In genomic region chr10:75403144-75404022, GRCh38 we compare ENCODE assay signal across 8 cellular contexts. TPM values are rescaled to one million over a fixed set of nuclear protein-coding genes. Genes with fewer than 3 reads are reported as not detected.
A peak's percentile ranks its signal among the peaks of the same experiment; 100 is the strongest.
DNase-seq lines count a peak whose midpoint lies in the region; ATAC-seq and TF ChIP-seq lines count a peak whose summit lies in the region.

No MANE protein-coding gene starts in this region.

- CTCF ChIA-PET in SK-N-SH (lab: Yijun Ruan, JAX) = interaction anchor here (1.4 to 1.9 kb wide), 4 partner anchors 29 to 900 kb away, joined by 3 to 6 read pairs (median 3); partner anchors contain the start of gene LRMDA

- peak; percentile 22 for TF ChIP-seq POLR2A in GM19193 (IDR thresholded peaks at IDR 0.05; ENCODE audit: extremely low read depth, insufficient read depth, insufficient read length)

- H3K27me3 Mint-ChIP-seq in natural killer cell (ENCODE audit: low read depth in 2 of 2) = peaks cover 42 to 55% of the 10 kb centered on the region in 2 donors

- H3K27ac Mint-ChIP-seq in natural killer cell = no peak overlapping the region

- H3K27me3 ChIP-seq in SK-N-SH (ENCODE audit: insufficient read depth) = no peaks in the 10 kb centered on the region
- no peaks in the 10 kb centered on the region for H3K27me3 ChIP-seq in esophagus (ENCODE audit: control insufficient read depth in 1 of 2, insufficient read depth in 2 of 2, low read length in 2 of 2)

- no peak for ATAC-seq in natural killer cell
- no peak for ATAC-seq in HG03439 (IDR thresholded peaks at IDR 0.05; ENCODE audit: unreplicated experiment)

- peaks cover 12% of the 10 kb centered on the region for H3F3A ChIP-seq in SK-N-SH (replicated peaks; ENCODE audit: insufficient read depth)

- H3K4me1 Mint-ChIP-seq in natural killer cell = peaks cover 12 to 43% of the 10 kb centered on the region in 2 donors

- H3K36me3 Mint-ChIP-seq in natural killer cell = no peaks in the 10 kb centered on the region

- H3K4me1 ChIP-seq in SK-N-SH (ENCODE audit: control insufficient read depth in 1 of 2, insufficient read depth in 2 of 2, low read depth in 1 of 2, low read length in 1 of 2) (peaks cover 0 to 20% of the 10 kb centered on the region in 2 experiments; a peak in 1 of 4 replicates), esophagus (ENCODE audit: control insufficient read depth in 2 of 2, insufficient read depth in 2 of 2, low read length in 1 of 2) (peaks cover 0 to 4% of the 10 kb centered on the region in 2 donors)

- peak overlapping the region; percentile 82 to 96 for H3K4me3 ChIP-seq in SK-N-SH (ENCODE audit: low read depth in 2 of 2, low read length in 1 of 2)
- peak overlapping the region; percentile 88 to 89 for H3K4me3 ChIP-seq in esophagus (ENCODE audit: low read depth in 1 of 2, low read length in 2 of 2)

- TF ChIP-seq EP300 in SK-N-SH (IDR thresholded peaks at IDR 0.05; ENCODE audit: borderline replicate concordance in 1 of 2, low read depth in 1 of 2, low read length in 1 of 2) = no peak

- POLR2A ChIA-PET in SK-N-SH (lab: Yijun Ruan, JAX) = interaction anchor here (1.1 kb wide), 1 partner anchor 1687 kb away, joined by 3 read pairs; no protein-coding TSS in a partner anchor

- peak overlapping the region; percentile 93 for H3K4me2 ChIP-seq in SK-N-SH

- TF ChIP-seq CTCF in SK-N-SH (IDR thresholded peaks at IDR 0.05) (no peak), natural killer cell (IDR thresholded peaks at IDR 0.05) (no peak)

- 2% methylated on average over 34 of the region's 58 CpGs for WGBS in SK-N-SH (ENCODE audit: low lambda C conversion rate)
- 0 to 1% methylated on average over 58 of the region's 58 CpGs for WGBS in esophagus, 2 donors

- H3K9me2 ChIP-seq in SK-N-SH = no peaks in the 10 kb centered on the region

- peaks cover 20% of the 10 kb centered on the region for H4K20me1 ChIP-seq in SK-N-SH (ENCODE audit: insufficient read depth)

- H3K9ac ChIP-seq in SK-N-SH = peak overlapping the region; percentile 88

- TF ChIP-seq RAD21 in SK-N-SH (IDR thresholded peaks at IDR 0.05; ENCODE audit: low read length) = 0 out of 2 replicates have a peak, but pooled peaks have one; percentile 6

- peak; percentile 33 for DNase-seq in Ammon's horn (ENCODE audit: low spot score)
- peak; percentile 71 for DNase-seq in SK-N-SH
- DNase-seq in natural killer cell = no peak
- DNase-seq in activated effector memory CD4-positive, alpha-beta T cell treated with anti-CD3 and anti-CD28 coated beads, Interleukin-2, amount 50 U/mL, for 16 hours = no peak
- no peak for DNase-seq in dedifferentiated amniotic fluid mesenchymal stem cell (ENCODE audit: extremely low spot score)

- no peaks in the 10 kb centered on the region for H3K9me3 Mint-ChIP-seq in natural killer cell

- H3K79me2 ChIP-seq in SK-N-SH (ENCODE audit: insufficient read depth) = peaks cover 47% of the 10 kb centered on the region

- no peaks in the 10 kb centered on the region for H3K9me3 ChIP-seq in SK-N-SH
- no peaks in the 10 kb centered on the region for H3K9me3 ChIP-seq in esophagus (ENCODE audit: control insufficient read depth in 2 of 2, insufficient read depth in 1 of 2, low read depth in 1 of 2, low read length in 1 of 2)

- H3K4me3 Mint-ChIP-seq in natural killer cell = peak overlapping the region; percentile 69

- peak overlapping the region; percentile 87 for H2AFZ ChIP-seq in SK-N-SH (ENCODE audit: low read depth)

- intact Hi-C loops in natural killer cell (cut with micrococcal nuclease) = no loop called here

- peak overlapping the region; percentile 93 to 98; a peak in 3 of 4 replicates for H3K27ac ChIP-seq in SK-N-SH (ENCODE audit: low read depth in 2 of 2, low read length in 1 of 2)
- H3K27ac ChIP-seq in esophagus (ENCODE audit: low read depth in 2 of 2, low read length in 1 of 2) = peak overlapping the region; percentile 98 to 99

- H3K36me3 ChIP-seq in SK-N-SH (replicated peaks in 1 of 2; ENCODE audit: control insufficient read depth in 1 of 2, insufficient read depth in 2 of 2, low read length in 1 of 2) (peaks cover 5 to 20% of the 10 kb centered on the region in 2 experiments), esophagus (ENCODE audit: control insufficient read depth in 2 of 2, insufficient read depth in 2 of 2, low read length in 1 of 2) (peaks cover 0 to 14% of the 10 kb centered on the region in 2 donors)

TF ChIP-seq in SK-N-SH, 30 proteins besides CTCF, POLR2A, EP300 and RAD21 (continues in another document):
- TF ChIP-seq SMC3 (IDR thresholded peaks at IDR 0.05; ENCODE audit: low read depth, low read length) (no peak), ZBTB33 (IDR thresholded peaks at IDR 0.05; ENCODE audit: borderline replicate concordance, low read depth) (no peak), FOXM1 (IDR thresholded peaks at IDR 0.05; ENCODE audit: low read depth) (no peak), RXRA (IDR thresholded peaks at IDR 0.05; ENCODE audit: borderline replicate concordance, low read depth) (no peak), GABPA (IDR thresholded peaks at IDR 0.05; ENCODE audit: low read depth) (no peak), ELF1 (IDR thresholded peaks at IDR 0.05) (no peak), FOXJ3 (CRISPR knock-in tag; IDR thresholded peaks at IDR 0.05) (no peak), CHD2 (IDR thresholded peaks at IDR 0.05; ENCODE audit: low read length, partially characterized antibody) (no peak), USF1 (IDR thresholded peaks at IDR 0.05; ENCODE audit: borderline replicate concordance, low read depth) (no peak), IRF3 (IDR thresholded peaks at IDR 0.05; ENCODE audit: low read depth, low read length) (no peak), YY1 (IDR thresholded peaks at IDR 0.05; ENCODE audit: low read depth) (no peak), FOSL2 (IDR thresholded peaks at IDR 0.05; ENCODE audit: borderline replicate concordance, low read depth) (no peak), MEF2A (IDR thresholded peaks at IDR 0.05; ENCODE audit: borderline replicate concordance, low read depth) (no peak)

RNA-seq across cellular contexts. Expression of gene ZNF503, which starts 1.8 kb away (rescaled TPM):
- polyA plus RNA-seq in SK-N-SH (2012; rRNA removed) = 4.5 and 5.9 TPM in 2 replicates
- polyA plus RNA-seq in SK-N-SH (2012; cell fraction: cytosol; rRNA removed) = 6.5 and 10.6 TPM in 2 replicates
- polyA plus RNA-seq in SK-N-SH (2012; cell fraction: nucleus; rRNA removed) = 18.3 and 26.9 TPM in 2 replicates
- 10 to 100 TPM; 14.5 to 19.4 TPM for polyA plus RNA-seq in esophagus
- 1 to 10 TPM in 1 of 3 donors, under 1 TPM in 2; 0.27 to 1.2 (median 0.73) TPM for total RNA-seq in natural killer cell

RNA-seq across cellular contexts. Expression of gene LRMDA, which starts 28.0 kb away (rescaled TPM):
- polyA plus RNA-seq in SK-N-SH (2012; rRNA removed) (0.37 and 0.95 TPM in 2 replicates), esophagus (1 to 10 TPM; 1.8 to 4.0 TPM)
- polyA plus RNA-seq in SK-N-SH (2012; cell fraction: cytosol; rRNA removed) = 0.08 and 0.41 TPM in 2 replicates
- 0.13 and 0.32 TPM in 2 replicates for polyA plus RNA-seq in SK-N-SH (2012; cell fraction: nucleus; rRNA removed)
- total RNA-seq in natural killer cell = 1 to 10 TPM; 1.4 to 2.4 (median 2.1) TPM

Comparison
In these comparisons a context has a peak if more than half of its experiments do, and no peak if none do; other contexts are left out.
1. DNase-seq: peak in Ammon's horn (single experiment) and SK-N-SH (single experiment); none in natural killer cell (single experiment), activated effector memory CD4-positive, alpha-beta T cell treated with anti-CD3 and anti-CD28 coated beads, Interleukin-2, amount 50 U/mL, for 16 hours (single experiment) and dedifferentiated amniotic fluid mesenchymal stem cell (single experiment).